21 cellular contexts compared by ENCODE assay signal in the genomic region with DNA sequence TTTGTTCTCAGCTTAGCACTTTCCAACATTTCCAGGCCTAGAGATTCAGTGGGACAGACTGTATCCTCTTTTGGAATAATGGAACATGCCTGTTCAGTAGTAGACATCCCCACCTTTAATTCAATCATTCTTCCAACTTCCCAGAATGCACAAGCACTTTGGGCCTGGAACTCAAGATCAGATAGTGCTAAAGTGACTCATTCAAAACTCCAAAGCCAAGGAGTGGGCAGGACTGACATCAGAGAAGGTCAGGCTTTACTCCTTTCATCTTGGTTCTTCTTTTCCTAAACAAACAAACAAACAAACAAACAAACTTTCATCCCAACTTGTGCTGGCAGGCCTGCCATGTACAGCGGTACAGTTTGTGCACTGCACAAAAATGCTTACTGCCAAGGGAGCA.
DNase-seq lines count a peak whose midpoint lies in the region; ATAC-seq and TF ChIP-seq lines count a peak whose summit lies in the region.
"Had no signal": no experiment of that assay in that cellular context is flagged by ENCODE, and none has a peak within 500 bp of the region (broad histone marks: within the 10 kb centered on the region; RNA-seq: fewer than 3 reads in every experiment).

No MANE protein-coding gene starts in this region.

- TF ChIP-seq CTCF in AG04449 (IDR thresholded peaks at IDR 0.05; ENCODE audit: insufficient read depth, low read length, missing control alignments) (no peak), HCT116 (IDR thresholded peaks at IDR 0.05 in 2 of 3, conservative IDR thresholded peaks at IDR 0.05 in 1 of 3; ENCODE audit: borderline replicate concordance in 1 of 3, insufficient read depth in 1 of 3, low read depth in 2 of 3, low read length in 2 of 3) (no peak)

- H3K27me3 ChIP-seq in HCT116 (ENCODE audit: insufficient read depth, low read length): no peaks in the 10 kb centered on the region
- H3K27me3 ChIP-seq: neutrophil, uterus had no signal

- H3K4me3 ChIP-seq in AG04449 (ENCODE audit: low read depth, low read length) (no peak overlapping the region), HCT116 (replicated peaks in 1 of 2; ENCODE audit: low read depth in 1 of 2, low read length in 2 of 2) (no peak overlapping the region)
- H3K4me3 ChIP-seq: lower lobe of right lung, uterus had no signal

- 0 out of 2 replicates have a peak overlapping the region, but pooled peaks have one; percentile 18 for H3K4me2 ChIP-seq in HCT116 (ENCODE audit: low read length)

- H3K9me3 ChIP-seq in HCT116 (ENCODE audit: control insufficient read depth in 1 of 2, insufficient read depth in 1 of 2, low read depth in 1 of 2, low read length in 2 of 2): no peaks in the 10 kb centered on the region
- H3K9me3 ChIP-seq: lower lobe of right lung, neutrophil, uterus had no signal

- 0 out of 2 replicates have a peak, but pooled peaks cover 4% of the 10 kb centered on the region for H3K9me2 ChIP-seq in HCT116 (ENCODE audit: insufficient read depth)

- ATAC-seq in HCT116 (peak; percentile 25; the same call in 1 of the 2 replicates), GM21528 (IDR thresholded peaks at IDR 0.05; ENCODE audit: low FRiP score, unreplicated experiment) (no peak)
- ATAC-seq in stimulated activated naive CD8-positive, alpha-beta T cell treated with anti-CD3 and anti-CD28 coated beads, Interleukin-15, Interleukin-2, amounts not matched to agents 100 U/mL and 50 U/mL, for 24 hours: no peak
- ATAC-seq: esophagus mucosa had no signal

- POLR2A ChIA-PET in AG04449 (lab: Yijun Ruan, JAX) (no interaction called here), HCT116 (lab: Charles Lee) (no interaction called here)

- H3K36me3 ChIP-seq in HCT116 (ENCODE audit: control insufficient read depth in 1 of 2, insufficient read depth in 2 of 2, low read length in 2 of 2): no peaks in the 10 kb centered on the region
- H3K36me3 ChIP-seq: lower lobe of right lung, neutrophil, uterus had no signal

- H3K27ac ChIP-seq in HCT116 (ENCODE audit: low read depth, low read length): no peak overlapping the region
- H3K27ac ChIP-seq: lower lobe of right lung, neutrophil, uterus had no signal

- DNase-seq in AG04449 (ENCODE audit: low read depth, low spot score) (peak; percentile 12), HCT116 (ENCODE audit: low read depth, low spot score) (no peak), astrocyte of the hippocampus (ENCODE audit: low read depth, low spot score) (peak; percentile 37), kidney tubule cell (ENCODE audit: low spot score) (peak; percentile 6), NCI-H2107 (lab: John Stamatoyannopoulos, UW) (no peak)
- no peak for DNase-seq in stimulated activated naive CD8-positive, alpha-beta T cell treated with anti-CD3 and anti-CD28 coated beads, Interleukin-15, Interleukin-2, amounts not matched to agents 100 U/mL and 50 U/mL, for 24 hours
- no peak for DNase-seq in activated naive CD4-positive, alpha-beta T cell (lab: John Stamatoyannopoulos, UW)
- DNase-seq: activated CD4-positive, alpha-beta memory T cell treated with anti-CD3 and anti-CD28 coated beads, Interleukin-2, amount 10 ng/mL, durations not matched to agents 7 days and 5 days; activated CD4-positive, CD25-positive, alpha-beta regulatory T cell; activated naive CD4-positive, alpha-beta T cell treated with Interleukin-2 at 50 U/mL for 16 hours; cerebellar nuclear complex; effector memory CD4-positive, alpha-beta T cell; GF-D8; lower lobe of right lung; NCI-H1417; NCI-H524 treated with DMSO at 0.1 percent for 48 hours; retina; uterus had no signal

- TF ChIP-seq RAD21 in HCT116 (IDR thresholded peaks at IDR 0.05; ENCODE audit: low read depth): no peak

- peaks cover 7 to 16% of the 10 kb centered on the region in 2 experiments for H3K4me1 ChIP-seq in HCT116 (ENCODE audit: control insufficient read depth in 1 of 2, insufficient read depth in 2 of 2, low read length in 2 of 2)
- H3K4me1 ChIP-seq: lower lobe of right lung, uterus had no signal

- no TSS peak for BruUV-seq in HCT116 (replicated peaks; lab: Mats Ljungman, UMichigan)

- intact Hi-C loops in HCT116 (cut with micrococcal nuclease): no loop called here

- TF ChIP-seq POLR2A in HCT116 (IDR thresholded peaks at IDR 0.05; ENCODE audit: borderline replicate concordance, extremely low read depth, insufficient read depth, insufficient read length): no peak

- RAD21 ChIA-PET in HCT116 (lab: Charles Lee; ENCODE audit: low non-redundant PET in 1 of 2, low total read pairs in 2 of 2, uncharacterized antibody in 2 of 2, unreplicated experiment in 2 of 2): no interaction called here

- CTCF ChIA-PET in AG04449 (lab: Yijun Ruan, JAX): no interaction called here
- CTCF ChIA-PET in HCT116 (lab: Charles Lee): no interaction called here

- no peak overlapping the region for H2AFZ ChIP-seq in HCT116 (ENCODE audit: low read depth, low read length, poor library complexity, severe bottlenecking)

- H4K20me1 ChIP-seq in HCT116 (ENCODE audit: insufficient read depth): no peaks in the 10 kb centered on the region

- no peaks in the 10 kb centered on the region for H3K79me2 ChIP-seq in HCT116 (ENCODE audit: insufficient read depth, low read length)

- H3K9ac ChIP-seq in HCT116 (ENCODE audit: low read length): no peak overlapping the region

TF ChIP-seq in HCT116, 20 proteins besides CTCF, POLR2A, EP300 and RAD21:
- TF ChIP-seq, protein P1, sequence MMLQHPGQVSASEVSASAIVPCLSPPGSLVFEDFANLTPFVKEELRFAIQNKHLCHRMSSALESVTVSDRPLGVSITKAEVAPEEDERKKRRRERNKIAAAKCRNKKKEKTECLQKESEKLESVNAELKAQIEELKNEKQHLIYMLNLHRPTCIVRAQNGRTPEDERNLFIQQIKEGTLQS (IDR thresholded peaks at IDR 0.05): no peak
- TF ChIP-seq EZH2 (IDR thresholded peaks at IDR 0.05) (no peak), ZFX (IDR thresholded peaks at IDR 0.05) (no peak), ZNF274 (IDR thresholded peaks at IDR 0.05; ENCODE audit: low read depth, low read length) (no peak), EZH2phosphoT487 (IDR thresholded peaks at IDR 0.05; ENCODE audit: borderline replicate concordance) (no peak), SIN3A (IDR thresholded peaks at IDR 0.05; ENCODE audit: low read depth) (no peak), ZBTB33 (IDR thresholded peaks at IDR 0.05; ENCODE audit: extremely low read depth, insufficient replicate concordance, low read length) (no peak), YY1 (IDR thresholded peaks at IDR 0.05; ENCODE audit: extremely low read depth, insufficient replicate concordance, low read depth, low read length) (no peak), POLR2AphosphoS5 (IDR thresholded peaks at IDR 0.05; ENCODE audit: low read depth, low read length) (no peak), TCF7L2 (IDR thresholded peaks at IDR 0.05; ENCODE audit: borderline replicate concordance, extremely low read depth, insufficient read depth, insufficient read length) (no peak), SRF (IDR thresholded peaks at IDR 0.05; ENCODE audit: low read depth) (no peak), JUND (IDR thresholded peaks at IDR 0.05) (no peak)
- TF ChIP-seq, protein P2, sequence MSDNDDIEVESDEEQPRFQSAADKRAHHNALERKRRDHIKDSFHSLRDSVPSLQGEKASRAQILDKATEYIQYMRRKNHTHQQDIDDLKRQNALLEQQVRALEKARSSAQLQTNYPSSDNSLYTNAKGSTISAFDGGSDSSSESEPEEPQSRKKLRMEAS (IDR thresholded peaks at IDR 0.05): no peak

Comparison
In these comparisons a context has a peak if more than half of its experiments do, and no peak if none do; other contexts are left out.
1. DNase-seq: peak in AG04449 (single experiment), astrocyte of the hippocampus (single experiment) and kidney tubule cell (single experiment); none in HCT116 (single experiment), stimulated activated naive CD8-positive, alpha-beta T cell treated with anti-CD3 and anti-CD28 coated beads, Interleukin-15, Interleukin-2, amounts not matched to agents 100 U/mL and 50 U/mL, for 24 hours (single experiment), activated naive CD4-positive, alpha-beta T cell (0 of 4) and NCI-H2107 (single experiment).